Comparison of ENCODE assay signal across 35 cellular contexts in the genomic region with DNA sequence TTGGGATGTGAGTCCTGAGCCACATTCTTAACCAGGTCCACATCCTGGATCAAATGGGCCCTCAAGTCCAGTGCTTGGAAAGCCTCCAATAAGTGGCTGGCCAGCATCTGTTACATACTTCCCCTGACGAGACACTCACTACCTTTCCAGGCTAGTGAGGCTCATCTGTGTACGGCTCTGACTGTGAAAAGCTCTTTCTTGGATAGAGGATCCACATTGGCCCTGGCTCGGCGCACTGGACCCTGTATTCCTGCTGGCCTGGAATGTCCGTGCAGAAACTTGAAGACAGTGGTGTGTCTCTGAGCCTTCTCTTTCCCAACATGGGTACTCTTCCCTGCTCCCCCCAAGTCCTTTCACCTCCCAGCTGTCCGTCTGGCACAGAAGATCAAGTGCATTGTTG. TPM values are rescaled to one million over a fixed set of nuclear protein-coding genes. Genes with fewer than 3 reads are reported as not detected.
"Had no signal": no experiment of that assay in that cellular context is flagged by ENCODE, and none has a peak within 500 bp of the region (broad histone marks: within the 10 kb centered on the region; RNA-seq: fewer than 3 reads in every experiment).

No MANE protein-coding gene starts in this region.

- H3K4me3 ChIP-seq: adrenal gland, body of pancreas, breast epithelium, SJCRH30, SK-N-MC had no signal

- H3K27me3 ChIP-seq: adrenal gland, body of pancreas, SJCRH30 had no signal

- ATAC-seq: activated CD8-positive, alpha-beta T cell treated with anti-CD3 and anti-CD28 coated beads for 36 hours; activated naive CD4-positive, alpha-beta T cell treated with anti-CD3 and anti-CD28 coated beads, Interleukin-2, amount 50 U/mL, for 72 hours; activated T-cell treated with anti-CD3 and anti-CD28 coated beads, Interleukin-2, amount 50 U/mL, for 4 hours; body of pancreas; PC-3 had no signal

- H3K36me3 ChIP-seq: adrenal gland, breast epithelium, SJCRH30, WERI-Rb-1 had no signal

- DNase-seq: activated CD4-positive, alpha-beta T cell treated with anti-CD3 and anti-CD28 coated beads, Interleukin-2, amount 10 ng/mL, durations not matched to agents 24 days and 14 days; activated CD4-positive, alpha-beta T cell treated with anti-CD3 and anti-CD28 coated beads, Interleukin-2, amount 50 U/mL, for 4 hours; activated CD4-positive, CD25-positive, alpha-beta regulatory T cell; activated CD8-positive, alpha-beta T cell treated with anti-CD3 and anti-CD28 coated beads for 36 hours; activated gamma-delta T cell treated with Interleukin-2 at 50 U/mL for 16 hours; activated naive CD4-positive, alpha-beta T cell treated with anti-CD3 and anti-CD28 coated beads for 36 hours; activated T-cell treated with anti-CD3 and anti-CD28 coated beads for 4 hours; activated T-cell treated with anti-CD3 and anti-CD28 coated beads, Interleukin-2, amount 50 U/mL, for 4 hours; adrenal gland; body of pancreas; NCI-H1092 treated with DMSO at 0.1 percent for 48 hours; NCI-H1417; NCI-H146; NCI-H187; NCI-H2029 treated with DMSO at 0.1 percent for 48 hours; NCI-H2107; NCI-H2171; NCI-H510A; NCI-H526; NCI-H748 treated with DMSO at 0.1 percent for 48 hours; NK-92 treated with Interleukin-12 subunit alpha and Interleukin-12 subunit beta, amount 100 ng/mL, for 24 hours; PC-3; SHP77; SJCRH30; T1000; WERI-Rb-1 had no signal

- H3K4me1 ChIP-seq: adrenal gland, breast epithelium, SJCRH30 had no signal

- H3K9me3 ChIP-seq: body of pancreas, breast epithelium, SJCRH30 had no signal

- H3K27ac ChIP-seq: adrenal gland, body of pancreas, breast epithelium, RWPE1, SJCRH30, SK-N-MC, WERI-Rb-1 had no signal

RNA-seq across cellular contexts. Expression of gene MYL10, which starts 35.5 kb away (rescaled TPM):
- total RNA-seq: activated CD4-positive, alpha-beta T cell treated with anti-CD3 and anti-CD28 coated beads, Interleukin-2, amount 10 ng/mL, durations not matched to agents 24 days and 14 days; activated CD8-positive, alpha-beta T cell treated with anti-CD3 and anti-CD28 coated beads for 36 hours; activated naive CD4-positive, alpha-beta T cell treated with anti-CD3 and anti-CD28 coated beads for 36 hours; activated naive CD4-positive, alpha-beta T cell treated with anti-CD3 and anti-CD28 coated beads, Interleukin-2, amount 50 U/mL, for 72 hours; activated T-cell treated with anti-CD3 and anti-CD28 coated beads, Interleukin-2, amount 50 U/mL, for 4 hours; activated T-helper 1 cell treated with anti-CD3 and anti-CD28 coated beads, Interleukin-12 subunit alpha, Interleukin-12 subunit beta, Interleukin-2, Interleukin-4 antibody, amounts not matched to agents 30 ng/mL and 10 ng/mL and 1 ng/mL, durations not matched to agents 14 hours and 24 hours and 36 hours; adrenal gland; body of pancreas; breast epithelium; cardiac septum; M059J; T-helper 1 cell treated with Interleukin-12 subunit alpha and Interleukin-12 subunit beta and Interleukin-4 antibody, amounts not matched to agents 30 ng/mL and 1 ng/mL, for 36 hours; T-helper 2 cell treated with Interferon-gamma antibody and Interleukin-4, amounts not matched to agents 100 ng/mL and 5 ng/mL, for 36 hours had no signal
- polyA plus RNA-seq: adrenal gland had no signal
